Comparison of ENCODE assay signal across 12 cellular contexts in the genomic region with DNA sequence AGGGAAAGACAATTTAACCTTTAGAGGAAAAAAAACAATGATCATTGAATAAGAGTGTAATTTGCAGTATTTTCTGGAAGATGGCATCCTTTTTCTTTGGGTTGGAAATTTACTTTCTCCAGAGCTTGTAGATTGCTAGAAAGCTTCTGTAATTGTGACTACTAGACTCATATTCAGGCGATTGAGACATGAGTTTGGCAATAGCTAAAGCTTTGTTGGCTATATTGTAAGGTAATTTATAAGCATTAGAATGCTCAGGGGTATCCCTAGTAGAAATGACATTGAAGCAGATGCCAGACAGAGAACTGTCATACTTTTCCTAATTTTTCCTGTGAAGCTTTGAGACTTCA.
DNase-seq lines count a peak whose midpoint lies in the region; ATAC-seq, FAIRE-seq and TF ChIP-seq lines count a peak whose summit lies in the region.
"Had no signal": no experiment of that assay in that cellular context is flagged by ENCODE, and none has a peak within 500 bp of the region (broad histone marks: within the 10 kb centered on the region; RNA-seq: fewer than 3 reads in every experiment).

No MANE protein-coding gene starts in this region.

- no peaks in the 10 kb centered on the region for H3K9me3 ChIP-seq in CD4-positive, CD25-positive, alpha-beta regulatory T cell (ENCODE audit: control insufficient read depth in 2 of 2, low read length in 2 of 2)

- no peaks in the 10 kb centered on the region for H3K27me3 ChIP-seq in CD4-positive, CD25-positive, alpha-beta regulatory T cell (ENCODE audit: control insufficient read depth, insufficient read depth, low read length)

- H3K4me1 Mint-ChIP-seq in CD4-positive, CD25-positive, alpha-beta regulatory T cell = peaks cover 4 to 15% (median 6%) of the 10 kb centered on the region in 4 donors
- peaks cover 14% of the 10 kb centered on the region for H3K4me1 Mint-ChIP-seq in activated T-helper 17 cell treated with anti-CD3 and anti-CD28 coated beads, Interleukin-2, amount 50 U/mL, for 72 hours
- H3K4me1 Mint-ChIP-seq: WTC11 had no signal

- no peaks in the 10 kb centered on the region for H3K36me3 Mint-ChIP-seq in CD4-positive, CD25-positive, alpha-beta regulatory T cell
- no peaks in the 10 kb centered on the region for H3K36me3 Mint-ChIP-seq in activated T-helper 17 cell treated with anti-CD3 and anti-CD28 coated beads, Interleukin-2, amount 50 U/mL, for 72 hours (ENCODE audit: low read depth)
- H3K36me3 Mint-ChIP-seq: stimulated activated memory B cell treated with anti-CD40 and anti-IgM and Interleukin-4, amounts not matched to agents 10 μg/mL and 1 μg/mL and 100 μg/mL, for 72 hours; WTC11 had no signal

- peak overlapping the region in 1 of 3 donors; percentile 17 for H3K27ac Mint-ChIP-seq in CD4-positive, CD25-positive, alpha-beta regulatory T cell
- H3K27ac Mint-ChIP-seq in activated T-helper 17 cell treated with anti-CD3 and anti-CD28 coated beads, Interleukin-2, amount 50 U/mL, for 72 hours = peak overlapping the region; percentile 82
- H3K27ac Mint-ChIP-seq: WTC11 had no signal

- TF ChIP-seq CTCF in fibroblast of mammary gland (conservative IDR thresholded peaks at IDR 0.05; ENCODE audit: control insufficient read depth, insufficient read depth, low read depth, low read length) = no peak
- no peak for TF ChIP-seq CTCF in D721Med (IDR thresholded peaks at IDR 0.05; ENCODE audit: insufficient read depth, missing control alignments)

- H3K4me3 Mint-ChIP-seq in CD4-positive, CD25-positive, alpha-beta regulatory T cell = peak overlapping the region in 2 of 4 donors; percentile 64 to 65
- peak overlapping the region; percentile 54 for H3K4me3 Mint-ChIP-seq in activated T-helper 17 cell treated with anti-CD3 and anti-CD28 coated beads, Interleukin-2, amount 50 U/mL, for 72 hours
- H3K4me3 Mint-ChIP-seq: stimulated activated memory B cell treated with anti-CD40 and anti-IgM and Interleukin-4, amounts not matched to agents 10 μg/mL and 1 μg/mL and 100 μg/mL, for 72 hours; WTC11 had no signal

- ATAC-seq in CD4-positive, CD25-positive, alpha-beta regulatory T cell (ENCODE audit: low read depth in 2 of 2) = no peak
- no peak for ATAC-seq in activated T-helper 17 cell treated with anti-CD3 and anti-CD28 coated beads, Interleukin-2, amount 50 U/mL, for 72 hours (replicated peaks)
- ATAC-seq in sciatic nerve = peak; percentile 26
- ATAC-seq: WTC11 had no signal

- H3K4me1 ChIP-seq in CD4-positive, CD25-positive, alpha-beta regulatory T cell (ENCODE audit: control insufficient read depth, insufficient read depth, low read length, poor library complexity, severe bottlenecking) = no peaks in the 10 kb centered on the region

- intact Hi-C loops in sciatic nerve (cut with DNase I) = loop anchor here (10.0 kb wide), 1 partner anchor 132 kb away; no protein-coding TSS in a partner anchor

- no peaks in the 10 kb centered on the region for H3K9me3 Mint-ChIP-seq in CD4-positive, CD25-positive, alpha-beta regulatory T cell
- no peaks in the 10 kb centered on the region for H3K9me3 Mint-ChIP-seq in activated T-helper 17 cell treated with anti-CD3 and anti-CD28 coated beads, Interleukin-2, amount 50 U/mL, for 72 hours
- H3K9me3 Mint-ChIP-seq: stimulated activated memory B cell treated with anti-CD40 and anti-IgM and Interleukin-4, amounts not matched to agents 10 μg/mL and 1 μg/mL and 100 μg/mL, for 72 hours; WTC11 had no signal

- H3K36me3 ChIP-seq in CD4-positive, CD25-positive, alpha-beta regulatory T cell (ENCODE audit: control insufficient read depth, insufficient read depth, low read length) = no peaks in the 10 kb centered on the region

- peak overlapping the region; percentile 65 for H3K4me3 ChIP-seq in CD4-positive, CD25-positive, alpha-beta regulatory T cell (ENCODE audit: low read depth, low read length)
- no peak overlapping the region for H3K4me3 ChIP-seq in fibroblast of mammary gland (ENCODE audit: control insufficient read depth, low read depth, low read length)

- H3K27me3 Mint-ChIP-seq in CD4-positive, CD25-positive, alpha-beta regulatory T cell = peaks cover 35% of the 10 kb centered on the region
- H3K27me3 Mint-ChIP-seq in activated T-helper 17 cell treated with anti-CD3 and anti-CD28 coated beads, Interleukin-2, amount 50 U/mL, for 72 hours = peaks cover 11% of the 10 kb centered on the region

- no peak for FAIRE-seq in D721Med (lab: Jason Lieb, UNC)

- H3K27ac ChIP-seq in CD4-positive, CD25-positive, alpha-beta regulatory T cell (ENCODE audit: insufficient read depth, low read length, poor library complexity, severe bottlenecking) = no peak overlapping the region

- DNase-seq in CD4-positive, CD25-positive, alpha-beta regulatory T cell = no peak
- DNase-seq in fibroblast of mammary gland (ENCODE audit: low read depth) (peak; percentile 57), sciatic nerve (ENCODE audit: low spot score) (no peak), D721Med (ENCODE audit: insufficient read length, low spot score) (no peak), GDM1 (lab: John Stamatoyannopoulos, UW) (no peak), pons (ENCODE audit: low spot score) (no peak)
- no peak for DNase-seq in activated CD4-positive, CD25-positive, alpha-beta regulatory T cell (lab: John Stamatoyannopoulos, UW)
- DNase-seq: posterior cingulate gyrus; stimulated activated CD4-positive, alpha-beta T cell treated with anti-CD3 and anti-CD28 coated beads, Interleukin-4, amount 100 ng/mL, for 24 hours had no signal
